8 cellular contexts compared by ENCODE assay signal in genomic region chr17:59329558-59330313, GRCh38. TPM values are rescaled to one million over a fixed set of nuclear protein-coding genes. Genes with fewer than 3 reads are reported as not detected.
DNase-seq lines count a peak whose midpoint lies in the region; FAIRE-seq and TF ChIP-seq lines count a peak whose summit lies in the region.

No MANE protein-coding gene starts in this region.

- no peaks in the 10 kb centered on the region for H3K9me3 Mint-ChIP-seq in activated T-helper 2 cell treated with anti-CD3 and anti-CD28 coated beads, Interferon-gamma antibody, Interleukin-2, Interleukin-4, amounts not matched to agents 10 μg/mL and 5 μg/mL and 100 μg/mL, durations not matched to agents 14 hours and 24 hours and 36 hours

- H3K4me2 ChIP-seq in OCI-LY3 (ENCODE audit: low read length): peak overlapping the region; percentile 99

- TF ChIP-seq CTCF in OCI-LY3 (IDR thresholded peaks at IDR 0.05; ENCODE audit: low read depth, low read length) (peak; percentile 96), tibial artery (IDR thresholded peaks at IDR 0.05) (peak; percentile 78 to 87)

- H4K20me1 ChIP-seq in OCI-LY3 (ENCODE audit: insufficient read depth, low read length): peaks cover 22% of the 10 kb centered on the region

- H3K9me3 ChIP-seq in OCI-LY3 (ENCODE audit: insufficient read depth, low read length): no peaks in the 10 kb centered on the region
- no peaks in the 10 kb centered on the region for H3K9me3 ChIP-seq in tibial artery

- peaks cover 8% of the 10 kb centered on the region for H3K27me3 Mint-ChIP-seq in activated T-helper 2 cell treated with anti-CD3 and anti-CD28 coated beads, Interferon-gamma antibody, Interleukin-2, Interleukin-4, amounts not matched to agents 10 μg/mL and 5 μg/mL and 100 μg/mL, durations not matched to agents 14 hours and 24 hours and 36 hours (ENCODE audit: low read depth)

- intact Hi-C loops in activated T-helper 2 cell treated with anti-CD3 and anti-CD28 coated beads, Interferon-gamma antibody, Interleukin-2, Interleukin-4, amounts not matched to agents 10 μg/mL and 5 μg/mL and 100 μg/mL, durations not matched to agents 14 hours and 24 hours and 36 hours (cut with micrococcal nuclease): loop anchor here (1.0 kb wide), 2 partner anchors 33 to 112 kb away; no protein-coding TSS in a partner anchor
- intact Hi-C loops in tibial artery (cut with DNase I; ENCODE audit: low total_unique reads): loop anchor here (1.0 to 2.0 kb wide), 2 partner anchors 34 to 111 kb away; no protein-coding TSS in a partner anchor

- H3K36me3 Mint-ChIP-seq in activated T-helper 2 cell treated with anti-CD3 and anti-CD28 coated beads, Interferon-gamma antibody, Interleukin-2, Interleukin-4, amounts not matched to agents 10 μg/mL and 5 μg/mL and 100 μg/mL, durations not matched to agents 14 hours and 24 hours and 36 hours (ENCODE audit: low read depth): no peaks in the 10 kb centered on the region

- H3K79me2 ChIP-seq in OCI-LY3 (ENCODE audit: low read length): peaks cover 32% of the 10 kb centered on the region

- H3K27me3 ChIP-seq in OCI-LY3 (ENCODE audit: low read depth, low read length): no peaks in the 10 kb centered on the region
- no peaks in the 10 kb centered on the region for H3K27me3 ChIP-seq in tibial artery

- H3K4me3 ChIP-seq in OCI-LY3 (ENCODE audit: low read length) (peak overlapping the region; percentile 46), tibial artery (peak overlapping the region in 1 of 2 donors; percentile 89)

- peak overlapping the region; percentile 73 for H3K27ac Mint-ChIP-seq in activated T-helper 2 cell treated with anti-CD3 and anti-CD28 coated beads, Interferon-gamma antibody, Interleukin-2, Interleukin-4, amounts not matched to agents 10 μg/mL and 5 μg/mL and 100 μg/mL, durations not matched to agents 14 hours and 24 hours and 36 hours

- H3K27ac ChIP-seq in OCI-LY3 (ENCODE audit: low read length) (peak overlapping the region; percentile 79), tibial artery (peak overlapping the region; percentile 99)

- H3K4me1 Mint-ChIP-seq in activated T-helper 2 cell treated with anti-CD3 and anti-CD28 coated beads, Interferon-gamma antibody, Interleukin-2, Interleukin-4, amounts not matched to agents 10 μg/mL and 5 μg/mL and 100 μg/mL, durations not matched to agents 14 hours and 24 hours and 36 hours (ENCODE audit: low read depth): peaks cover 40% of the 10 kb centered on the region

- TF ChIP-seq POLR2A in GM12891 (IDR thresholded peaks at IDR 0.05; ENCODE audit: low read depth, low read length): no peak

- H3K9ac ChIP-seq in OCI-LY3 (ENCODE audit: low read length): peak overlapping the region; percentile 39

- H3K36me3 ChIP-seq in OCI-LY3 (replicated peaks; ENCODE audit: low read depth, low read length) (peaks cover 2% of the 10 kb centered on the region), tibial artery (no peaks in the 10 kb centered on the region)

- peak overlapping the region; percentile 63 for H3K4me3 Mint-ChIP-seq in activated T-helper 2 cell treated with anti-CD3 and anti-CD28 coated beads, Interferon-gamma antibody, Interleukin-2, Interleukin-4, amounts not matched to agents 10 μg/mL and 5 μg/mL and 100 μg/mL, durations not matched to agents 14 hours and 24 hours and 36 hours (ENCODE audit: low read depth)

- peak overlapping the region; percentile 89 for H2AFZ ChIP-seq in OCI-LY3 (ENCODE audit: low read depth, low read length)

- H3K4me1 ChIP-seq in OCI-LY3 (ENCODE audit: low read length) (peaks cover 51% of the 10 kb centered on the region), tibial artery (peaks cover 0 to 58% (median 43%) of the 10 kb centered on the region in 4 donors)

- FAIRE-seq in GM12891 (lab: Jason Lieb, UNC): no peak

- peak; percentile 85 for DNase-seq in GM03348 (ENCODE audit: low spot score)
- DNase-seq in HT-29 (ENCODE audit: low spot score): peak; percentile 81
- peak; percentile 36 for DNase-seq in activated T-helper 2 cell treated with anti-CD3 and anti-CD28 coated beads, Interferon-gamma antibody, Interleukin-2, Interleukin-4, amounts not matched to agents 10 μg/mL and 5 μg/mL and 100 μg/mL, durations not matched to agents 14 hours and 24 hours and 36 hours (ENCODE audit: low spot score)
- DNase-seq in fibroblast of gingiva (ENCODE audit: low read depth): peak; percentile 72
- peak; percentile 81 for DNase-seq in myocyte (ENCODE audit: low read depth)
- DNase-seq in tibial artery: peak; percentile 69 to 78
- no peak for DNase-seq in GM12891 (ENCODE audit: insufficient read length, low spot score)

TF ChIP-seq in GM12891, 5 proteins besides CTCF, POLR2A, EP300 and RAD21:
- TF ChIP-seq SPI1 (IDR thresholded peaks at IDR 0.05; ENCODE audit: low read depth, low read length): no peak
- TF ChIP-seq PAX5 (IDR thresholded peaks at IDR 0.05; ENCODE audit: insufficient read depth, low read length, severe bottlenecking): no peak

RNA-seq across cellular contexts. Expression of gene YPEL2, which starts 1.7 kb away (rescaled TPM):
- 10.9 and 13.4 TPM in 2 replicates for total RNA-seq in HT-29 (2014; rRNA removed; shearing (Covaris generic))
- total RNA-seq in activated T-helper 2 cell treated with anti-CD3 and anti-CD28 coated beads, Interferon-gamma antibody, Interleukin-2, Interleukin-4, amounts not matched to agents 10 μg/mL and 5 μg/mL and 100 μg/mL, durations not matched to agents 14 hours and 24 hours and 36 hours: 5.0 and 5.3 TPM in 2 replicates
- 12.3 and 16.2 TPM in 2 replicates for total RNA-seq in myocyte
- 11.3 TPM for polyA plus RNA-seq in myocyte (2012)
- polyA plus RNA-seq in GM12891 (2012; ENCODE audit: low read depth, missing spikeins): 1.3 TPM
